ENCODE assay signal across 31 cellular contexts in the genomic region with DNA sequence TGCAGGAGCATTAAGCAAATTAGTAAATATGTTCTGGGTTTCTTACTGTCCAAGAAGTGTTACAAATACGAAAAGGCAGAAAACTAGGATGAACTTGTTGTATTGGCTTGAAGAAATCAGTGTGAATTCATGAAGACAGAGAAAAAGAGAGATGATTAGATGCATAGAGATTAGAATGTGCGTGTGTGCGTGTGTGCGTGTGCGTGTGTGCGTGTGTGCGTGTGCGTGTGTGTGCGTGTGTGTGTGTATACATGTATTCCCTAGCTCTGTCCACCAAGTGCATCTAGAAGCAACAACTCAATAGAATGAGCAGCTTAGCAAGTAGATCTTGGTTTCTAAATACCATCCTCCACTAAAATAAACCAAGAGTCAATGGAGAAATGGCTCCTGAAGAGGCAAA. TPM values are rescaled to one million over a fixed set of nuclear protein-coding genes. Genes with fewer than 3 reads are reported as not detected.
"Had no signal": no experiment of that assay in that cellular context is flagged by ENCODE, and none has a peak within 500 bp of the region (broad histone marks: within the 10 kb centered on the region; RNA-seq: fewer than 3 reads in every experiment).

No MANE protein-coding gene starts in this region.

- H3K4me1 ChIP-seq: suprapubic skin, testis, thyroid gland, tibial artery, tibial nerve, upper lobe of left lung, upper lobe of right lung, uterus, vagina had no signal

- DNase-seq: stimulated activated CD4-positive, alpha-beta T cell treated with anti-CD3 and anti-CD28 coated beads, Interleukin-2, amount 100 ng/mL, for 48 hours; stimulated activated CD4-positive, alpha-beta T cell treated with anti-CD3 and anti-CD28 coated beads, Interleukin-4, amount 100 ng/mL, for 1 hour; stimulated activated CD4-positive, alpha-beta T cell treated with anti-CD3 and anti-CD28 coated beads, Interleukin-4, amount 100 ng/mL, for 24 hours; stimulated activated CD4-positive, alpha-beta T cell treated with anti-CD3 and anti-CD28 coated beads, Interleukin-4, amount 100 ng/mL, for 4 hours; stimulated activated CD8-positive, alpha-beta memory T cell treated with anti-CD3 and anti-CD28 coated beads, Interleukin-4, amount 100 ng/mL, for 48 hours; stimulated activated naive B cell treated with anti-CD40 and anti-IgM and Interleukin-4, amounts not matched to agents 10 μg/mL and 1 μg/mL and 100 μg/mL, for 72 hours; stimulated activated naive CD4-positive, alpha-beta T cell; stimulated activated naive CD4-positive, alpha-beta T cell treated with Interleukin-2 at 50 U/mL for 16 hours; stimulated activated naive CD8-positive, alpha-beta T cell treated with anti-CD3 and anti-CD28 coated beads, Interleukin-15, amount 100 ng/mL, for 72 hours; stimulated activated naive CD8-positive, alpha-beta T cell treated with anti-CD3 and anti-CD28 coated beads, Interleukin-15, Interleukin-2, amounts not matched to agents 100 U/mL and 50 U/mL, for 24 hours; stomach; substantia nigra; testis; thyroid gland; tibial artery; transverse colon; trophoblast cell; upper lobe of left lung; upper lobe of right lung; uterus had no signal

- ATAC-seq: stimulated activated effector memory CD8-positive, alpha-beta T cell treated with anti-CD3 and anti-CD28 coated beads, Interleukin-12 subunit alpha, Interleukin-12 subunit beta, amount 100 ng/mL, for 72 hours; stimulated activated memory B cell treated with anti-CD40 and anti-IgM and Interleukin-4, amounts not matched to agents 10 μg/mL and 1 μg/mL and 100 μg/mL, for 72 hours; stimulated activated naive B cell treated with anti-CD40 and anti-IgM and Interleukin-4, amounts not matched to agents 10 μg/mL and 1 μg/mL and 100 μg/mL, for 72 hours; stimulated activated naive CD8-positive, alpha-beta T cell treated with anti-CD3 and anti-CD28 coated beads, Interleukin-15, amount 100 ng/mL, for 72 hours; stimulated activated naive CD8-positive, alpha-beta T cell treated with anti-CD3 and anti-CD28 coated beads, Interleukin-15, Interleukin-2, amounts not matched to agents 100 U/mL and 50 U/mL, for 24 hours; upper lobe of right lung had no signal

- H3K27ac ChIP-seq: stomach, suprapubic skin, testis, thoracic aorta, thyroid gland, tibial artery, tibial nerve, transverse colon, upper lobe of left lung, upper lobe of right lung, uterus, vagina had no signal

- H3K36me3 ChIP-seq: stomach, suprapubic skin, thoracic aorta, thyroid gland, tibial artery, tibial nerve, transverse colon, upper lobe of left lung, upper lobe of right lung, uterus, vagina had no signal

- H3K27me3 ChIP-seq: stomach, suprapubic skin, testis, thyroid gland, tibial artery, tibial nerve, transverse colon, upper lobe of left lung, upper lobe of right lung, uterus, vagina had no signal

- FAIRE-seq: urothelium cell line had no signal

- H3K9me3 ChIP-seq: testis, thoracic aorta, thyroid gland, transverse colon, upper lobe of left lung, uterus, vagina had no signal

- H3K4me3 ChIP-seq: stomach, suprapubic skin, testis, thoracic aorta, thyroid gland, tibial artery, tibial nerve, transverse colon, upper lobe of left lung, upper lobe of right lung, uterus, vagina had no signal

RNA-seq across cellular contexts. Expression of gene SMIM23, which starts 41.5 kb away (rescaled TPM):
- total RNA-seq: stomach, subcutaneous adipose tissue, suprapubic skin, temporal lobe, thoracic aorta, thyroid gland, tibial nerve, transverse colon, upper lobe of left lung, upper lobe of right lung, ureter, urinary bladder, uterus, vagina had no signal
- polyA plus RNA-seq: stomach, urinary bladder had no signal
